Comparison of ENCODE assay signal across 37 cellular contexts in the genomic region with DNA sequence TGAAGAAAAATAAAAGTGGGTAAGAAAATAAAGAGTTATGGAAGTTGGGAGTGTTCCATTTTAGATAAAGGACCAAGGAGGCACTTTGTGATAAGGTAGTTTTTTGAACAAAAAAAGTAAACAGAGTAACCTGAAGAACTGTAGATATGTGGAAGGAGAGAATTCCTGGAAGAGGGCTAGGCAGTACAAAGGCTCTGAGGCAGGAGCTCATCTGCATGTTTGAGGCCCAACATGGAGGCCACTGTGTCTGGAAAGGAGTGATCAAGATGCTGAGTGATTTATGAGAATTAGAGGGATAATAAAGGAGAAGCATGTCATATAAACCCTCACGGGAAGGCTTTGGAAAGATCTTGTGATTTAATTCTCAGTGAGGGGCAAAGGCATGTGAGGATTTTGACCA.
"Had no signal": no experiment of that assay in that cellular context is flagged by ENCODE, and none has a peak within 500 bp of the region (broad histone marks: within the 10 kb centered on the region; RNA-seq: fewer than 3 reads in every experiment).

No MANE protein-coding gene starts in this region.

- H3K27me3 ChIP-seq: adrenal gland, body of pancreas, brain microvascular endothelial cell, breast epithelium had no signal

- H3K4me1 Mint-ChIP-seq: activated CD4-positive, alpha-beta memory T cell treated with anti-CD3 and anti-CD28 coated beads, Interleukin-2, amount 10 ng/mL, durations not matched to agents 7 days and 5 days; activated CD4-positive, alpha-beta T cell treated with anti-CD3 and anti-CD28 coated beads for 36 hours; activated CD4-positive, alpha-beta T cell treated with anti-CD3 and anti-CD28 coated beads, Interleukin-2, amount 10 ng/mL, durations not matched to agents 7 days and 5 days; activated naive CD8-positive, alpha-beta T cell treated with anti-CD3 and anti-CD28 coated beads for 36 hours; activated T-helper 17 cell treated with anti-CD3 and anti-CD28 coated beads, Interleukin-2, amount 50 U/mL, for 72 hours; WTC11 had no signal

- DNase-seq: activated CD4-positive, alpha-beta memory T cell treated with anti-CD3 and anti-CD28 coated beads, Interleukin-2, amount 10 ng/mL, durations not matched to agents 7 days and 5 days; activated CD4-positive, alpha-beta T cell treated with anti-CD3 and anti-CD28 coated beads for 1 hour; activated CD4-positive, alpha-beta T cell treated with anti-CD3 and anti-CD28 coated beads for 36 hours; activated CD4-positive, alpha-beta T cell treated with anti-CD3 and anti-CD28 coated beads for 48 hours; activated CD4-positive, alpha-beta T cell treated with anti-CD3 and anti-CD28 coated beads, Interleukin-2, amount 10 ng/mL, durations not matched to agents 7 days and 5 days; activated CD4-positive, alpha-beta T cell treated with anti-CD3 and anti-CD28 coated beads, Interleukin-2, amount 50 U/mL, for 48 hours; activated CD4-positive, CD25-positive, alpha-beta regulatory T cell; activated CD8-positive, alpha-beta memory T cell treated with anti-CD3 and anti-CD28 coated beads, Interleukin-2, amount 50 U/mL, for 4 hours; activated effector memory CD4-positive, alpha-beta T cell treated with anti-CD3 and anti-CD28 coated beads, Interleukin-2, amount 50 U/mL, for 16 hours; activated gamma-delta T cell treated with Interleukin-2 at 50 U/mL for 16 hours; activated naive CD4-positive, alpha-beta T cell; activated naive CD4-positive, alpha-beta T cell treated with anti-CD3 and anti-CD28 coated beads for 36 hours; activated naive CD4-positive, alpha-beta T cell treated with anti-CD3 and anti-CD28 coated beads, Interleukin-2, amount 50 U/mL, for 16 hours; activated naive CD8-positive, alpha-beta T cell treated with anti-CD3 and anti-CD28 coated beads for 36 hours; activated T-cell treated with anti-CD3 and anti-CD28 coated beads for 4 hours; activated T-cell treated with anti-CD3 and anti-CD28 coated beads, Interleukin-2, amount 50 U/mL, for 1 hour; activated T-cell treated with anti-CD3 and anti-CD28 coated beads, Interleukin-2, amount 50 U/mL, for 4 hours; activated T-cell treated with anti-CD3 and anti-CD28 coated beads, Interleukin-2, amount 50 U/mL, for 72 hours; adrenal gland; amniotic stem cell; aorta; body of pancreas; brain microvascular endothelial cell; central memory CD4-positive, alpha-beta T cell; T-helper 1 cell; T-helper 2 cell; T-helper 9 cell; WERI-Rb-1 had no signal

- H3K9me3 ChIP-seq: adrenal gland, body of pancreas, breast epithelium had no signal

- H3K4me3 Mint-ChIP-seq: activated CD4-positive, alpha-beta memory T cell treated with anti-CD3 and anti-CD28 coated beads, Interleukin-2, amount 10 ng/mL, durations not matched to agents 7 days and 5 days; activated CD4-positive, alpha-beta T cell treated with anti-CD3 and anti-CD28 coated beads for 36 hours; activated CD4-positive, alpha-beta T cell treated with anti-CD3 and anti-CD28 coated beads, Interleukin-2, amount 10 ng/mL, durations not matched to agents 7 days and 5 days; activated naive CD4-positive, alpha-beta T cell treated with anti-CD3 and anti-CD28 coated beads for 36 hours; activated naive CD8-positive, alpha-beta T cell treated with anti-CD3 and anti-CD28 coated beads for 36 hours; activated T-cell treated with anti-CD3 and anti-CD28 coated beads, Interleukin-2, amount 50 U/mL, for 4 hours; activated T-cell treated with anti-CD3 and anti-CD28 coated beads, Interleukin-2, amount 50 U/mL, for 72 hours; activated T-helper 1 cell treated with anti-CD3 and anti-CD28 coated beads, Interleukin-12 subunit alpha, Interleukin-12 subunit beta, Interleukin-2, Interleukin-4 antibody, amounts not matched to agents 30 ng/mL and 10 ng/mL and 1 ng/mL, durations not matched to agents 14 hours and 24 hours and 36 hours; activated T-helper 17 cell treated with anti-CD3 and anti-CD28 coated beads, Interleukin-2, amount 50 U/mL, for 72 hours; T-helper 1 cell treated with Interleukin-12 subunit alpha and Interleukin-12 subunit beta and Interleukin-4 antibody, amounts not matched to agents 30 μg/mL and 1 μg/mL, for 36 hours; T-helper 2 cell treated with Interferon-gamma antibody and Interleukin-4, amounts not matched to agents 5 μg/mL and 100 μg/mL, for 36 hours; WTC11 had no signal

- H3K27ac ChIP-seq: adrenal gland, body of pancreas, brain microvascular endothelial cell, breast epithelium, WERI-Rb-1 had no signal

- H3K27ac Mint-ChIP-seq: activated CD4-positive, alpha-beta memory T cell treated with anti-CD3 and anti-CD28 coated beads, Interleukin-2, amount 10 ng/mL, durations not matched to agents 7 days and 5 days; activated CD4-positive, alpha-beta T cell treated with anti-CD3 and anti-CD28 coated beads for 36 hours; activated CD4-positive, alpha-beta T cell treated with anti-CD3 and anti-CD28 coated beads, Interleukin-2, amount 10 ng/mL, durations not matched to agents 7 days and 5 days; activated naive CD4-positive, alpha-beta T cell treated with anti-CD3 and anti-CD28 coated beads for 36 hours; activated naive CD4-positive, alpha-beta T cell treated with anti-CD3 and anti-CD28 coated beads, Interleukin-2, amount 50 U/mL, for 72 hours; activated naive CD8-positive, alpha-beta T cell treated with anti-CD3 and anti-CD28 coated beads for 36 hours; activated T-cell treated with anti-CD3 and anti-CD28 coated beads, Interleukin-2, amount 50 U/mL, for 72 hours; activated T-helper 1 cell treated with anti-CD3 and anti-CD28 coated beads, Interleukin-12 subunit alpha, Interleukin-12 subunit beta, Interleukin-2, Interleukin-4 antibody, amounts not matched to agents 30 ng/mL and 10 ng/mL and 1 ng/mL, durations not matched to agents 14 hours and 24 hours and 36 hours; activated T-helper 17 cell treated with anti-CD3 and anti-CD28 coated beads, Interleukin-2, amount 50 U/mL, for 72 hours; T-helper 1 cell treated with Interleukin-12 subunit alpha and Interleukin-12 subunit beta and Interleukin-4 antibody, amounts not matched to agents 30 μg/mL and 1 μg/mL, for 36 hours; T-helper 2 cell treated with Interferon-gamma antibody and Interleukin-4, amounts not matched to agents 5 μg/mL and 100 μg/mL, for 36 hours; WTC11 had no signal

- H3K9me3 Mint-ChIP-seq: activated CD4-positive, alpha-beta memory T cell treated with anti-CD3 and anti-CD28 coated beads, Interleukin-2, amount 10 ng/mL, durations not matched to agents 7 days and 5 days; activated CD4-positive, alpha-beta T cell treated with anti-CD3 and anti-CD28 coated beads, Interleukin-2, amount 10 ng/mL, durations not matched to agents 7 days and 5 days; activated naive CD4-positive, alpha-beta T cell treated with anti-CD3 and anti-CD28 coated beads for 36 hours; activated T-cell treated with anti-CD3 and anti-CD28 coated beads, Interleukin-2, amount 50 U/mL, for 4 hours; activated T-helper 1 cell treated with anti-CD3 and anti-CD28 coated beads, Interleukin-12 subunit alpha, Interleukin-12 subunit beta, Interleukin-2, Interleukin-4 antibody, amounts not matched to agents 30 ng/mL and 10 ng/mL and 1 ng/mL, durations not matched to agents 14 hours and 24 hours and 36 hours; T-helper 1 cell treated with Interleukin-12 subunit alpha and Interleukin-12 subunit beta and Interleukin-4 antibody, amounts not matched to agents 30 μg/mL and 1 μg/mL, for 36 hours; T-helper 2 cell treated with Interferon-gamma antibody and Interleukin-4, amounts not matched to agents 5 μg/mL and 100 μg/mL, for 36 hours had no signal

- H3K36me3 ChIP-seq: adrenal gland, brain microvascular endothelial cell, breast epithelium, WERI-Rb-1 had no signal

- H3K36me3 Mint-ChIP-seq: activated naive CD4-positive, alpha-beta T cell treated with anti-CD3 and anti-CD28 coated beads, Interleukin-2, amount 50 U/mL, for 72 hours; activated naive CD8-positive, alpha-beta T cell treated with anti-CD3 and anti-CD28 coated beads for 36 hours; WTC11 had no signal

- ATAC-seq: activated CD4-positive, alpha-beta T cell treated with anti-CD3 and anti-CD28 coated beads for 36 hours; activated CD4-positive, CD25-positive, alpha-beta regulatory T cell treated with anti-CD3 and anti-CD28 coated beads, Interleukin-2, amount 50 U/mL, for 24 hours; activated naive CD4-positive, alpha-beta T cell treated with anti-CD3 and anti-CD28 coated beads, Interleukin-2, amount 50 U/mL, for 72 hours; activated T-cell treated with anti-CD3 and anti-CD28 coated beads, Interleukin-2, amount 50 U/mL, for 4 hours; activated T-cell treated with anti-CD3 and anti-CD28 coated beads, Interleukin-2, amount 50 U/mL, for 72 hours; activated T-helper 17 cell treated with anti-CD3 and anti-CD28 coated beads, Interleukin-2, amount 50 U/mL, for 72 hours; body of pancreas; WTC11 had no signal

- H3K4me3 ChIP-seq: adrenal gland, body of pancreas, breast epithelium had no signal

- FAIRE-seq: astrocyte had no signal

- H3K4me1 ChIP-seq: adrenal gland, breast epithelium had no signal
